In genomic region chrX:81121513-81122363, GRCh38 we compare ENCODE assay signal across 8 cellular contexts.
DNase-seq lines count a peak whose midpoint lies in the region; ATAC-seq and TF ChIP-seq lines count a peak whose summit lies in the region.

No MANE protein-coding gene starts in this region.

- intact Hi-C loops in head of caudate nucleus (cut with DNase I) (loop anchor here (5.0 kb wide), 1 partner anchor 314 kb away; the partner anchor contains the start of gene BRWD3), testis (cut with DNase I; ENCODE audit: low total_unique reads) (no loop called here)

- H3K36me3 ChIP-seq in KMS-11 (ENCODE audit: insufficient read depth), result no peaks in the 10 kb centered on the region
- no peaks in the 10 kb centered on the region for H3K36me3 ChIP-seq in SK-N-SH (replicated peaks in 1 of 2; ENCODE audit: control insufficient read depth in 1 of 2, insufficient read depth in 2 of 2, low read length in 1 of 2)
- no peaks in the 10 kb centered on the region for H3K36me3 ChIP-seq in testis (ENCODE audit: low read depth, missing control alignments)

- H3K79me2 ChIP-seq in KMS-11 (ENCODE audit: insufficient read depth, low read depth) (no peaks in the 10 kb centered on the region; the same call in 1 of the 2 replicates), SK-N-SH (ENCODE audit: insufficient read depth) (no peaks in the 10 kb centered on the region)

- no peak for TF ChIP-seq CTCF in KMS-11 (conservative IDR thresholded peaks at IDR 0.05; ENCODE audit: low read depth, low read length)
- no peak for TF ChIP-seq CTCF in SK-N-SH (IDR thresholded peaks at IDR 0.05)
- TF ChIP-seq CTCF in omental fat pad (IDR thresholded peaks at IDR 0.05), result no peak
- no peak for TF ChIP-seq CTCF in testis (IDR thresholded peaks at IDR 0.05)

- H3K27ac ChIP-seq in KMS-11 (peak overlapping the region; percentile 77), SK-N-SH (ENCODE audit: low read depth in 2 of 2, low read length in 1 of 2) (no peak overlapping the region), testis (peak overlapping the region; percentile 74 to 76)

- H3K27ac Mint-ChIP-seq in activated naive CD4-positive, alpha-beta T cell treated with anti-CD3 and anti-CD28 coated beads, Interleukin-2, amount 50 U/mL, for 72 hours, result peak overlapping the region in 1 of 2 donors; percentile 87

- POLR2A ChIA-PET in SK-N-SH (lab: Yijun Ruan, JAX), result no interaction called here

- CTCF ChIA-PET in SK-N-SH (lab: Yijun Ruan, JAX), result interaction anchor here (0.7 to 2.8 kb wide), 4 partner anchors 8 to 72 kb away, joined by 3 to 15 read pairs (median 3); no protein-coding TSS in a partner anchor

- H2AFZ ChIP-seq in KMS-11 (ENCODE audit: low read depth), result peak overlapping the region; percentile 95
- H2AFZ ChIP-seq in SK-N-SH (ENCODE audit: low read depth), result peak overlapping the region; percentile 85

- no peak for TF ChIP-seq POLR2A in testis (IDR thresholded peaks at IDR 0.05)

- H4K20me1 ChIP-seq in KMS-11 (ENCODE audit: insufficient read depth) (no peaks in the 10 kb centered on the region), SK-N-SH (ENCODE audit: insufficient read depth) (no peaks in the 10 kb centered on the region)

- H3F3A ChIP-seq in SK-N-SH (replicated peaks; ENCODE audit: insufficient read depth), result no peaks in the 10 kb centered on the region

- DNase-seq in Daoy (ENCODE audit: low read depth) (peak; percentile 85), SK-N-SH (peak; percentile 70), head of caudate nucleus (peak; percentile 80 to 96 (median 90)), omental fat pad (ENCODE audit: low spot score) (peak; percentile 72), testis (peak; percentile 95)
- DNase-seq in activated naive CD4-positive, alpha-beta T cell treated with anti-CD3 and anti-CD28 coated beads, Interleukin-2, amount 50 U/mL, for 72 hours (ENCODE audit: low spot score in 2 of 2), result peak; percentile 81 to 88

- TF ChIP-seq EP300 in SK-N-SH (IDR thresholded peaks at IDR 0.05; ENCODE audit: borderline replicate concordance in 1 of 2, low read depth in 1 of 2, low read length in 1 of 2), result no peak

- WGBS in SK-N-SH (ENCODE audit: low lambda C conversion rate), result 12% methylated on average over 33 of the region's 34 CpGs
- WGBS in testis, 2 donors, result 0 to 1% methylated on average over 19 to 34 of the region's 34 CpGs

- H3K36me3 Mint-ChIP-seq in activated naive CD4-positive, alpha-beta T cell treated with anti-CD3 and anti-CD28 coated beads, Interleukin-2, amount 50 U/mL, for 72 hours, result peaks cover 0 to 5% of the 10 kb centered on the region in 2 donors

- H3K27me3 ChIP-seq in KMS-11 (ENCODE audit: insufficient read depth, low read depth) (no peaks in the 10 kb centered on the region), SK-N-SH (ENCODE audit: insufficient read depth) (no peaks in the 10 kb centered on the region), testis (no peaks in the 10 kb centered on the region)

- H3K4me1 ChIP-seq in KMS-11 (ENCODE audit: low read depth, poor library complexity, severe bottlenecking) (peaks cover 5% of the 10 kb centered on the region), SK-N-SH (ENCODE audit: control insufficient read depth in 1 of 2, insufficient read depth in 2 of 2, low read depth in 1 of 2, low read length in 1 of 2) (no peaks in the 10 kb centered on the region; a peak in 1 of 4 replicates), testis (no peaks in the 10 kb centered on the region)

- no peaks in the 10 kb centered on the region for H3K9me3 Mint-ChIP-seq in activated naive CD4-positive, alpha-beta T cell treated with anti-CD3 and anti-CD28 coated beads, Interleukin-2, amount 50 U/mL, for 72 hours

- H3K4me2 ChIP-seq in KMS-11, result peak overlapping the region; percentile 80
- H3K4me2 ChIP-seq in SK-N-SH, result peak overlapping the region; percentile 71

- no peak overlapping the region for H3K4me3 ChIP-seq in KMS-11 (IDR thresholded peaks at IDR 0.05; ENCODE audit: insufficient read depth, low read depth, low read length)
- peak overlapping the region; percentile 54 to 59 for H3K4me3 ChIP-seq in SK-N-SH (ENCODE audit: low read depth in 2 of 2, low read length in 1 of 2)
- H3K4me3 ChIP-seq in testis, result peak overlapping the region; percentile 47 to 68

- ATAC-seq in GM21786 (IDR thresholded peaks at IDR 0.05; ENCODE audit: unreplicated experiment), result peak; percentile 94
- ATAC-seq in activated naive CD4-positive, alpha-beta T cell treated with anti-CD3 and anti-CD28 coated beads, Interleukin-2, amount 50 U/mL, for 72 hours, result peak; percentile 96 to 97
- peak; percentile 97 for ATAC-seq in omental fat pad (ENCODE audit: low FRiP score)

- H3K9ac ChIP-seq in KMS-11 (peak overlapping the region; percentile 66), SK-N-SH (no peak overlapping the region)

- no peaks in the 10 kb centered on the region for H3K9me2 ChIP-seq in SK-N-SH

- H3K9me3 ChIP-seq in SK-N-SH (no peaks in the 10 kb centered on the region), testis (no peaks in the 10 kb centered on the region)

- no peak for TF ChIP-seq RAD21 in SK-N-SH (IDR thresholded peaks at IDR 0.05; ENCODE audit: low read length)

TF ChIP-seq in SK-N-SH, 30 proteins besides CTCF, POLR2A, EP300 and RAD21:
- TF ChIP-seq MXI1 (IDR thresholded peaks at IDR 0.05; ENCODE audit: low read depth, low read length) (peak; percentile 32; the same call in 1 of the 2 replicates), REST (IDR thresholded peaks at IDR 0.05; ENCODE audit: low read depth, low read length) (no peak), IRF3 (IDR thresholded peaks at IDR 0.05; ENCODE audit: low read depth, low read length) (peak; percentile 40), RXRA (IDR thresholded peaks at IDR 0.05; ENCODE audit: borderline replicate concordance, low read depth) (no peak), PBX3 (IDR thresholded peaks at IDR 0.05) (peak; percentile 99)

Comparison
In these comparisons a context has a peak if more than half of its experiments do, and no peak if none do; other contexts are left out.
1. H3K27ac ChIP-seq: peak in KMS-11 (single experiment) and testis (2 of 2); none in SK-N-SH (0 of 2).
2. Peak in every context shown above with its lines, with median percentiles within 50 percentile points of each other: DNase-seq and ATAC-seq.